Comparison of ENCODE assay signal across 1 cellular context in the genomic region with DNA sequence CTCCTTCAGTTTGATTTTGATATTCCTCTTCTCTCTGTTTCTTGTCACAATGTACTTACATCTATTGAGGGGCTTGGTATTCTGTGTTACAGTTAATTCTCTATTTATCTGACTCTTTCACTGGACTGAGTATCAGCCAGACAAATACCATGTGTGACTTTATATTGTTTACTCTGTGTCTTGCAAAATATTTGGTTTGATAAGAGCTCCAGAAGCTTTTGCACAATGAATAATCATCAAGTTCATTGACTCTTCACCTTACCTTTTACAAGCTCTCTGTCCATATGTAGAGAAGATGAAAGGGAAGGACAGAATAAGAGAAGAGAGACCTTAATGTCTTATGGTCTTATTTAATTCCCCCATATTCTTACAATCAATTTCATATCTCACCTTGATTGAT.
TF ChIP-seq lines count a peak whose summit lies in the region.

No MANE protein-coding gene starts in this region.

TF ChIP-seq in HepG2, 621 proteins besides CTCF, POLR2A, EP300 and RAD21 (continued from another document):
- TF ChIP-seq, protein P1, sequence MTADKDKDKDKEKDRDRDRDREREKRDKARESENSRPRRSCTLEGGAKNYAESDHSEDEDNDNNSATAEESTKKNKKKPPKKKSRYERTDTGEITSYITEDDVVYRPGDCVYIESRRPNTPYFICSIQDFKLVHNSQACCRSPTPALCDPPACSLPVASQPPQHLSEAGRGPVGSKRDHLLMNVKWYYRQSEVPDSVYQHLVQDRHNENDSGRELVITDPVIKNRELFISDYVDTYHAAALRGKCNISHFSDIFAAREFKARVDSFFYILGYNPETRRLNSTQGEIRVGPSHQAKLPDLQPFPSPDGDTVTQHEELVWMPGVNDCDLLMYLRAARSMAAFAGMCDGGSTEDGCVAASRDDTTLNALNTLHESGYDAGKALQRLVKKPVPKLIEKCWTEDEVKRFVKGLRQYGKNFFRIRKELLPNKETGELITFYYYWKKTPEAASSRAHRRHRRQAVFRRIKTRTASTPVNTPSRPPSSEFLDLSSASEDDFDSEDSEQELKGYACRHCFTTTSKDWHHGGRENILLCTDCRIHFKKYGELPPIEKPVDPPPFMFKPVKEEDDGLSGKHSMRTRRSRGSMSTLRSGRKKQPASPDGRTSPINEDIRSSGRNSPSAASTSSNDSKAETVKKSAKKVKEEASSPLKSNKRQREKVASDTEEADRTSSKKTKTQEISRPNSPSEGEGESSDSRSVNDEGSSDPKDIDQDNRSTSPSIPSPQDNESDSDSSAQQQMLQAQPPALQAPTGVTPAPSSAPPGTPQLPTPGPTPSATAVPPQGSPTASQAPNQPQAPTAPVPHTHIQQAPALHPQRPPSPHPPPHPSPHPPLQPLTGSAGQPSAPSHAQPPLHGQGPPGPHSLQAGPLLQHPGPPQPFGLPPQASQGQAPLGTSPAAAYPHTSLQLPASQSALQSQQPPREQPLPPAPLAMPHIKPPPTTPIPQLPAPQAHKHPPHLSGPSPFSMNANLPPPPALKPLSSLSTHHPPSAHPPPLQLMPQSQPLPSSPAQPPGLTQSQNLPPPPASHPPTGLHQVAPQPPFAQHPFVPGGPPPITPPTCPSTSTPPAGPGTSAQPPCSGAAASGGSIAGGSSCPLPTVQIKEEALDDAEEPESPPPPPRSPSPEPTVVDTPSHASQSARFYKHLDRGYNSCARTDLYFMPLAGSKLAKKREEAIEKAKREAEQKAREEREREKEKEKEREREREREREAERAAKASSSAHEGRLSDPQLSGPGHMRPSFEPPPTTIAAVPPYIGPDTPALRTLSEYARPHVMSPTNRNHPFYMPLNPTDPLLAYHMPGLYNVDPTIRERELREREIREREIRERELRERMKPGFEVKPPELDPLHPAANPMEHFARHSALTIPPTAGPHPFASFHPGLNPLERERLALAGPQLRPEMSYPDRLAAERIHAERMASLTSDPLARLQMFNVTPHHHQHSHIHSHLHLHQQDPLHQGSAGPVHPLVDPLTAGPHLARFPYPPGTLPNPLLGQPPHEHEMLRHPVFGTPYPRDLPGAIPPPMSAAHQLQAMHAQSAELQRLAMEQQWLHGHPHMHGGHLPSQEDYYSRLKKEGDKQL (CRISPR knock-in tag; IDR thresholded peaks at IDR 0.05; ENCODE audit: low read depth), result no peak
- TF ChIP-seq DNMT3B (CRISPR knock-in tag; conservative IDR thresholded peaks at IDR 0.05), result no peak
- TF ChIP-seq, protein P2, sequence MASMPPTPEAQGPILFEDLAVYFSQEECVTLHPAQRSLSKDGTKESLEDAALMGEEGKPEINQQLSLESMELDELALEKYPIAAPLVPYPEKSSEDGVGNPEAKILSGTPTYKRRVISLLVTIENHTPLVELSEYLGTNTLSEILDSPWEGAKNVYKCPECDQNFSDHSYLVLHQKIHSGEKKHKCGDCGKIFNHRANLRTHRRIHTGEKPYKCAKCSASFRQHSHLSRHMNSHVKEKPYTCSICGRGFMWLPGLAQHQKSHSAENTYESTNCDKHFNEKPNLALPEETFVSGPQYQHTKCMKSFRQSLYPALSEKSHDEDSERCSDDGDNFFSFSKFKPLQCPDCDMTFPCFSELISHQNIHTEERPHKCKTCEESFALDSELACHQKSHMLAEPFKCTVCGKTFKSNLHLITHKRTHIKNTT (CRISPR knock-in tag; IDR thresholded peaks at IDR 0.05), result no peak
- TF ChIP-seq ZFP82 (CRISPR knock-in tag; IDR thresholded peaks at IDR 0.05; ENCODE audit: borderline replicate concordance), result no peak
- no peak for TF ChIP-seq MZF1 (CRISPR knock-in tag; IDR thresholded peaks at IDR 0.05; ENCODE audit: borderline replicate concordance)
